1 cellular context compared by ENCODE assay signal in the genomic region with DNA sequence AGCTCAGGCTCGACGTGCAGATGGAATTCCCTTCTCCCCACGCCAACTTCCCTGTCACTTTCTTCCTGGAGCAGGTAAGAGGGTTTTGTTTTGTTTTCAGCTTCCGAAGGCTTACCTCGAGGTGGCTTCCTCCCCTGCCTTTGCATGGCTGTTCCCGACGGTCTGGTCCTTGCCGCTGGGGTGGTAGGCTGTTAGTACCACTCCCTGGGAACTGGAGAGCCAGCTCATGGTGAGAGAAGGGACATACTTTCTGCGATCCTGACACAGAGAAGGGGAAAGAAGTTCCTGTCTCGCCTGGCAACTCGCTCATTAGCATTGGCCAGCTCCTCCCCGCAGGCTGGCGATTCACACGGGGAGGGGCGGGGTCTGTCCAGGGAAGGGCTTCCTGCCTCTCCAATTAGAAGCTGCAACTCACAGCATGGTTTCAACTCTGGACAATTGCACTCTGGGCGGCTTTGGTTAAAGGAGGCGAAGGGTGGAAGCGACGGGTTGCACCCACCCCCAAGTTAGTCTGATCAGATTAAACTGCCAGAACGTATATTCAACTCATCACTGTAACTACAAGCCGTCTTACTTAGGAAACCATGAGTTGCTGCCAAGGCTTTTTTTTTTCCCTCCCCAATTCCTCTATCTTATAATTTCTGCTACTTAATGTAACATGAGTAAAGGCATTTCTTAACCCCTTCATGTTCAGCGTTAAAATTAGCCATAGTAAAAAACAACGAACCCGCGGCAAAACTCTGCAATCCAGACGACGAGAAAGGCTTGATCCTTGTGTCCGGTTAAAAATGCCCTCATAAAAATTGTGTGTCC.
TF ChIP-seq lines count a peak whose summit lies in the region.

A gene with protein sequence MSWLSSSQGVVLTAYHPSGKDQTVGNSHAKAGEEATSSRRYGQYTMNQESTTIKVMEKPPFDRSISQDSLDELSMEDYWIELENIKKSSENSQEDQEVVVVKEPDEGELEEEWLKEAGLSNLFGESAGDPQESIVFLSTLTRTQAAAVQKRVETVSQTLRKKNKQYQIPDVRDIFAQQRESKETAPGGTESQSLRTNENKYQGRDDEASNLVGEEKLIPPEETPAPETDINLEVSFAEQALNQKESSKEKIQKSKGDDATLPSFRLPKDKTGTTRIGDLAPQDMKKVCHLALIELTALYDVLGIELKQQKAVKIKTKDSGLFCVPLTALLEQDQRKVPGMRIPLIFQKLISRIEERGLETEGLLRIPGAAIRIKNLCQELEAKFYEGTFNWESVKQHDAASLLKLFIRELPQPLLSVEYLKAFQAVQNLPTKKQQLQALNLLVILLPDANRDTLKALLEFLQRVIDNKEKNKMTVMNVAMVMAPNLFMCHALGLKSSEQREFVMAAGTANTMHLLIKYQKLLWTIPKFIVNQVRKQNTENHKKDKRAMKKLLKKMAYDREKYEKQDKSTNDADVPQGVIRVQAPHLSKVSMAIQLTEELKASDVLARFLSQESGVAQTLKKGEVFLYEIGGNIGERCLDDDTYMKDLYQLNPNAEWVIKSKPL (minus strand): TSS at position 269 of the 813 bp plus-strand sequence. CDS start 41 bp downstream, at position 228.

TF ChIP-seq in liver, 16 proteins besides CTCF, POLR2A, EP300 and RAD21 (continued from another document):
- TF ChIP-seq, protein P1, sequence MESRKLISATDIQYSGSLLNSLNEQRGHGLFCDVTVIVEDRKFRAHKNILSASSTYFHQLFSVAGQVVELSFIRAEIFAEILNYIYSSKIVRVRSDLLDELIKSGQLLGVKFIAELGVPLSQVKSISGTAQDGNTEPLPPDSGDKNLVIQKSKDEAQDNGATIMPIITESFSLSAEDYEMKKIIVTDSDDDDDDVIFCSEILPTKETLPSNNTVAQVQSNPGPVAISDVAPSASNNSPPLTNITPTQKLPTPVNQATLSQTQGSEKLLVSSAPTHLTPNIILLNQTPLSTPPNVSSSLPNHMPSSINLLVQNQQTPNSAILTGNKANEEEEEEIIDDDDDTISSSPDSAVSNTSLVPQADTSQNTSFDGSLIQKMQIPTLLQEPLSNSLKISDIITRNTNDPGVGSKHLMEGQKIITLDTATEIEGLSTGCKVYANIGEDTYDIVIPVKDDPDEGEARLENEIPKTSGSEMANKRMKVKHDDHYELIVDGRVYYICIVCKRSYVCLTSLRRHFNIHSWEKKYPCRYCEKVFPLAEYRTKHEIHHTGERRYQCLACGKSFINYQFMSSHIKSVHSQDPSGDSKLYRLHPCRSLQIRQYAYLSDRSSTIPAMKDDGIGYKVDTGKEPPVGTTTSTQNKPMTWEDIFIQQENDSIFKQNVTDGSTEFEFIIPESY (IDR thresholded peaks at IDR 0.05): no peak
- TF ChIP-seq HNF4G (IDR thresholded peaks at IDR 0.05) (no peak), FOXA1 (IDR thresholded peaks at IDR 0.05) (peak; percentile 6), EGR1 (IDR thresholded peaks at IDR 0.05; ENCODE audit: low read depth in 2 of 2) (no peak), GABPA (IDR thresholded peaks at IDR 0.05 in 1 of 2, conservative IDR thresholded peaks at IDR 0.05 in 1 of 2) (no peak), SP1 (IDR thresholded peaks at IDR 0.05) (peak; percentile 79)
